Comparison of ENCODE assay signal across 16 cellular contexts in genomic region chr14:78709795-78710569, GRCh38.
"Had no signal": no experiment of that assay in that cellular context is flagged by ENCODE, and none has a peak within 500 bp of the region (broad histone marks: within the 10 kb centered on the region; RNA-seq: fewer than 3 reads in every experiment).

No MANE protein-coding gene starts in this region.

- H3K4me3 ChIP-seq: cardiac muscle cell, dorsolateral prefrontal cortex, psoas muscle, sigmoid colon, spleen, upper lobe of left lung had no signal

- ATAC-seq: esophagus mucosa; natural killer cell treated with Interleukin-12 subunit alpha and Interleukin-12 subunit beta and Interleukin-15 and Interleukin-18, amount 100 ng/mL, for 72 hours; psoas muscle; stimulated activated naive CD8-positive, alpha-beta T cell treated with anti-CD3 and anti-CD28 coated beads, Interleukin-15, amount 100 ng/mL, for 72 hours; T-cell had no signal

- H3K4me3 Mint-ChIP-seq: activated naive CD4-positive, alpha-beta T cell treated with anti-CD3 and anti-CD28 coated beads, Interleukin-2, amount 10 ng/mL, durations not matched to agents 7 days and 5 days; natural killer cell treated with Interleukin-12 subunit alpha and Interleukin-12 subunit beta and Interleukin-15 and Interleukin-18, amount 100 ng/mL, for 72 hours; stimulated activated naive CD8-positive, alpha-beta T cell treated with anti-CD3 and anti-CD28 coated beads, Interleukin-15, amount 100 ng/mL, for 72 hours; T-cell had no signal

- H3K4me1 Mint-ChIP-seq: activated naive CD4-positive, alpha-beta T cell treated with anti-CD3 and anti-CD28 coated beads, Interleukin-2, amount 10 ng/mL, durations not matched to agents 7 days and 5 days; stimulated activated naive CD8-positive, alpha-beta T cell treated with anti-CD3 and anti-CD28 coated beads, Interleukin-15, amount 100 ng/mL, for 72 hours; T-cell had no signal

- DNase-seq: activated CD4-positive, CD25-positive, alpha-beta regulatory T cell treated with anti-CD3 and anti-CD28 coated beads, Interleukin-2, amount 50 U/mL, for 72 hours; activated naive CD4-positive, alpha-beta T cell treated with anti-CD3 and anti-CD28 coated beads, Interleukin-2, amount 10 ng/mL, durations not matched to agents 7 days and 5 days; kidney glomerular epithelial cell; mesendoderm; psoas muscle; sigmoid colon; spleen; stimulated activated naive CD8-positive, alpha-beta T cell treated with anti-CD3 and anti-CD28 coated beads, Interleukin-15, amount 100 ng/mL, for 72 hours; T-cell; T-helper 9 cell; upper lobe of left lung had no signal

- H3K36me3 Mint-ChIP-seq: activated naive CD4-positive, alpha-beta T cell treated with anti-CD3 and anti-CD28 coated beads, Interleukin-2, amount 10 ng/mL, durations not matched to agents 7 days and 5 days; natural killer cell treated with Interleukin-12 subunit alpha and Interleukin-12 subunit beta and Interleukin-15 and Interleukin-18, amount 100 ng/mL, for 72 hours; T-cell had no signal

- H3K9me3 Mint-ChIP-seq: activated T-helper 2 cell treated with anti-CD3 and anti-CD28 coated beads, Interferon-gamma antibody, Interleukin-2, Interleukin-4, amounts not matched to agents 10 μg/mL and 5 μg/mL and 100 μg/mL, durations not matched to agents 14 hours and 24 hours and 36 hours had no signal

- H3K27me3 Mint-ChIP-seq: activated naive CD4-positive, alpha-beta T cell treated with anti-CD3 and anti-CD28 coated beads, Interleukin-2, amount 10 ng/mL, durations not matched to agents 7 days and 5 days; natural killer cell treated with Interleukin-12 subunit alpha and Interleukin-12 subunit beta and Interleukin-15 and Interleukin-18, amount 100 ng/mL, for 72 hours; stimulated activated naive CD8-positive, alpha-beta T cell treated with anti-CD3 and anti-CD28 coated beads, Interleukin-15, amount 100 ng/mL, for 72 hours had no signal

- H3K27ac Mint-ChIP-seq: activated naive CD4-positive, alpha-beta T cell treated with anti-CD3 and anti-CD28 coated beads, Interleukin-2, amount 10 ng/mL, durations not matched to agents 7 days and 5 days; activated T-helper 2 cell treated with anti-CD3 and anti-CD28 coated beads, Interferon-gamma antibody, Interleukin-2, Interleukin-4, amounts not matched to agents 10 μg/mL and 5 μg/mL and 100 μg/mL, durations not matched to agents 14 hours and 24 hours and 36 hours; natural killer cell treated with Interleukin-12 subunit alpha and Interleukin-12 subunit beta and Interleukin-15 and Interleukin-18, amount 100 ng/mL, for 72 hours; stimulated activated naive CD8-positive, alpha-beta T cell treated with anti-CD3 and anti-CD28 coated beads, Interleukin-15, amount 100 ng/mL, for 72 hours; T-cell had no signal
